Comparison of ENCODE assay signal across 13 cellular contexts in the genomic region with DNA sequence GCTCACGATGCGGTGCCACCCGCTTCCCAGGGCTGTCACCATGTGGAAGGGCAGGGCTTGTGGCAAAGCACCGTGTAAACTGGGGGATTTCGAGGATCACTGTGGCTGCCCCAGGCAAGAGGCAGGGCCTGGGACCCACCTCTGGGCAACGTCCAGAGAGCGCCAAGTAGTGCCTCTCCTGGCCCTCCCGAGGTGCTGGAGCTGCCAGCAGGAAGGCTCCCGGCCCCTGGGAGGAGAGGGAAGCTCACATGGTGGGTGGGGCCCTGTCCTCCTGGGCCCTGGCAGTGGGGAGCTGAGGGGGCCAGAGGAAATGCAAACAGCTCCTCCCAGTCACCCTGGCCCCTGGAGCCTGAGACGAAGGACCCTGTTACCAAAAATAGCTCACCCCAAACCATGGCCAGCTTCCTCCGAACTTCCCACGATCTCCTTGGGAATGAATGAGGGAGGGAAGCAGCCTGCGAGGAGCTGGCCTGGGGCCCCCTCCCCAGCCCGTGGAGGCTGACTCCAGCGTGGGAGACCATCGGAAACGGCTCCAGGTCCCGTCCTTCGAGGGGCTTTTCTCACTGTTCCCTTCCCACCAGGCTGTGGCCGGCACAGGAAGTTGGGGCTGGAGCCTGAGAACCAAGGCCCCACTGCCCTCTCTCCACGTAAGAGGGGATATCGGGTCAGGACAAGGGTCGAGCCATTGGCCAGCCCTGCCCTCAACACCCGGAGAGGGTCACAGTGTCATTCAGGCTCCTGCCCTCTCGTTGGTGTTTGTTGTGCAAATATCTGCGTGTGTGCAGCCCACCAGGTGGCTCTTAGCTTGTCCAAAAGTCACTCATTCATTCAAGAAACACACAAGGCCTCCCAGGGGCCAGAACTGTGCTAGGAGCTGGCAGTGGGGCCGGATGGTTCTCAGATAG. TPM values are rescaled to one million over a fixed set of nuclear protein-coding genes. Genes with fewer than 3 reads are reported as not detected.
A peak's percentile ranks its signal among the peaks of the same experiment; 100 is the strongest.
DNase-seq lines count a peak whose midpoint lies in the region; ATAC-seq and TF ChIP-seq lines count a peak whose summit lies in the region.
"Had no signal": no experiment of that assay in that cellular context is flagged by ENCODE, and none has a peak within 500 bp of the region (broad histone marks: within the 10 kb centered on the region; RNA-seq: fewer than 3 reads in every experiment).

No MANE protein-coding gene starts in this region.

- H3K27me3 ChIP-seq in HUES64 (ENCODE audit: insufficient read depth, low read length) (no peaks in the 10 kb centered on the region), liver (ENCODE audit: control insufficient read depth in 4 of 4, insufficient read depth in 4 of 4, low read length in 3 of 4) (no peaks in the 10 kb centered on the region), suprapubic skin (no peaks in the 10 kb centered on the region)

- ATAC-seq in GM21381 (IDR thresholded peaks at IDR 0.05; ENCODE audit: unreplicated experiment) = no peak
- no peak for ATAC-seq in GM19395 (IDR thresholded peaks at IDR 0.05; ENCODE audit: unreplicated experiment)
- ATAC-seq: esophagus mucosa; stimulated activated memory B cell treated with anti-CD40 and anti-IgM and Interleukin-4, amounts not matched to agents 10 μg/mL and 1 μg/mL and 100 μg/mL, for 72 hours had no signal

- no peak for TF ChIP-seq RAD21 in liver (IDR thresholded peaks at IDR 0.05)

- H3K4me3 ChIP-seq in HUES64 (ENCODE audit: low read length) (no peak overlapping the region), coronary artery (no peak overlapping the region), liver (ENCODE audit: low read depth in 1 of 3, low read length in 3 of 3) (no peak overlapping the region), suprapubic skin (no peak overlapping the region)

- DNase-seq in coronary artery (ENCODE audit: low spot score) (no peak), suprapubic skin (ENCODE audit: low spot score in 2 of 2) (peak in 1 of 2 donors; percentile 57), NCI-H345 (lab: John Stamatoyannopoulos, UW) (no peak), NCI-H1105 (lab: John Stamatoyannopoulos, UW) (no peak)
- DNase-seq: COR-L47, NCI-H146, NCI-H82 had no signal

- peak overlapping the region; percentile 7; the same call in 1 of the 2 replicates for H3K9ac ChIP-seq in HUES64 (ENCODE audit: low read depth, low read length)
- H3K9ac ChIP-seq in liver (ENCODE audit: low read depth in 1 of 2, low read length in 2 of 2) = no peak overlapping the region

- H3K27ac ChIP-seq in HUES64 (ENCODE audit: low read depth, low read length) = peak overlapping the region; percentile 45
- peak overlapping the region; percentile 94 to 98 for H3K27ac ChIP-seq in coronary artery
- H3K27ac ChIP-seq in liver (ENCODE audit: low read depth in 1 of 2, low read length in 2 of 2) = peak overlapping the region in 1 of 2 donors; percentile 18
- H3K27ac ChIP-seq in suprapubic skin = peak overlapping the region; percentile 65

- no peak for TF ChIP-seq POLR2A in suprapubic skin (IDR thresholded peaks at IDR 0.05)

- no peak for TF ChIP-seq EP300 in suprapubic skin (IDR thresholded peaks at IDR 0.05)

- peaks cover 39% of the 10 kb centered on the region for H3K4me1 ChIP-seq in HUES64 (ENCODE audit: insufficient read depth, low read length)
- peaks cover 0 to 11% (median 0%) of the 10 kb centered on the region in 4 donors for H3K4me1 ChIP-seq in liver (ENCODE audit: control insufficient read depth in 4 of 4, insufficient read depth in 4 of 4, low read length in 3 of 4)
- peaks cover 63% of the 10 kb centered on the region for H3K4me1 ChIP-seq in suprapubic skin

- WGBS in HUES64 = 59% methylated on average over 27 of the region's 27 CpGs
- WGBS in liver = 71% methylated on average over 27 of the region's 27 CpGs
- WGBS in suprapubic skin = 70% methylated on average over 9 of the region's 27 CpGs

- no peak for TF ChIP-seq CTCF in coronary artery (IDR thresholded peaks at IDR 0.05)
- TF ChIP-seq CTCF in liver (IDR thresholded peaks at IDR 0.05; ENCODE audit: low read depth, low read length, missing input control) = no peak
- no peak for TF ChIP-seq CTCF in suprapubic skin (IDR thresholded peaks at IDR 0.05)

- H3K36me3 ChIP-seq in HUES64 (ENCODE audit: insufficient read depth, low read length) = no peaks in the 10 kb centered on the region
- H3K36me3 ChIP-seq in liver (ENCODE audit: control insufficient read depth in 4 of 4, insufficient read depth in 3 of 4, low read depth in 1 of 4, low read length in 3 of 4) = peaks cover 0 to 3% (median 0%) of the 10 kb centered on the region in 4 donors
- H3K36me3 ChIP-seq in suprapubic skin = peaks cover 28% of the 10 kb centered on the region

- H3K9me3 ChIP-seq in HUES64 (ENCODE audit: insufficient read depth, low read depth, low read length) = no peaks in the 10 kb centered on the region
- no peaks in the 10 kb centered on the region for H3K9me3 ChIP-seq in liver (ENCODE audit: control insufficient read depth in 4 of 4, low read length in 3 of 4)
- no peaks in the 10 kb centered on the region for H3K9me3 ChIP-seq in suprapubic skin

TF ChIP-seq in liver, 16 proteins besides CTCF, POLR2A, EP300 and RAD21 (continues in another document):
- no peak for TF ChIP-seq YY1 (IDR thresholded peaks at IDR 0.05)
- TF ChIP-seq EGR1 (IDR thresholded peaks at IDR 0.05; ENCODE audit: low read depth in 2 of 2) = no peak
- no peak for TF ChIP-seq TAF1 (conservative IDR thresholded peaks at IDR 0.05)
- TF ChIP-seq RXRA (IDR thresholded peaks at IDR 0.05) = no peak
- no peak for TF ChIP-seq HNF4G (IDR thresholded peaks at IDR 0.05)
- TF ChIP-seq, protein P1, sequence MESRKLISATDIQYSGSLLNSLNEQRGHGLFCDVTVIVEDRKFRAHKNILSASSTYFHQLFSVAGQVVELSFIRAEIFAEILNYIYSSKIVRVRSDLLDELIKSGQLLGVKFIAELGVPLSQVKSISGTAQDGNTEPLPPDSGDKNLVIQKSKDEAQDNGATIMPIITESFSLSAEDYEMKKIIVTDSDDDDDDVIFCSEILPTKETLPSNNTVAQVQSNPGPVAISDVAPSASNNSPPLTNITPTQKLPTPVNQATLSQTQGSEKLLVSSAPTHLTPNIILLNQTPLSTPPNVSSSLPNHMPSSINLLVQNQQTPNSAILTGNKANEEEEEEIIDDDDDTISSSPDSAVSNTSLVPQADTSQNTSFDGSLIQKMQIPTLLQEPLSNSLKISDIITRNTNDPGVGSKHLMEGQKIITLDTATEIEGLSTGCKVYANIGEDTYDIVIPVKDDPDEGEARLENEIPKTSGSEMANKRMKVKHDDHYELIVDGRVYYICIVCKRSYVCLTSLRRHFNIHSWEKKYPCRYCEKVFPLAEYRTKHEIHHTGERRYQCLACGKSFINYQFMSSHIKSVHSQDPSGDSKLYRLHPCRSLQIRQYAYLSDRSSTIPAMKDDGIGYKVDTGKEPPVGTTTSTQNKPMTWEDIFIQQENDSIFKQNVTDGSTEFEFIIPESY (IDR thresholded peaks at IDR 0.05) = no peak
- TF ChIP-seq GABPA (IDR thresholded peaks at IDR 0.05 in 1 of 2, conservative IDR thresholded peaks at IDR 0.05 in 1 of 2) = no peak
- TF ChIP-seq FOXA2 (IDR thresholded peaks at IDR 0.05) = no peak
- TF ChIP-seq JUND (IDR thresholded peaks at IDR 0.05) = no peak
- TF ChIP-seq, protein P2, sequence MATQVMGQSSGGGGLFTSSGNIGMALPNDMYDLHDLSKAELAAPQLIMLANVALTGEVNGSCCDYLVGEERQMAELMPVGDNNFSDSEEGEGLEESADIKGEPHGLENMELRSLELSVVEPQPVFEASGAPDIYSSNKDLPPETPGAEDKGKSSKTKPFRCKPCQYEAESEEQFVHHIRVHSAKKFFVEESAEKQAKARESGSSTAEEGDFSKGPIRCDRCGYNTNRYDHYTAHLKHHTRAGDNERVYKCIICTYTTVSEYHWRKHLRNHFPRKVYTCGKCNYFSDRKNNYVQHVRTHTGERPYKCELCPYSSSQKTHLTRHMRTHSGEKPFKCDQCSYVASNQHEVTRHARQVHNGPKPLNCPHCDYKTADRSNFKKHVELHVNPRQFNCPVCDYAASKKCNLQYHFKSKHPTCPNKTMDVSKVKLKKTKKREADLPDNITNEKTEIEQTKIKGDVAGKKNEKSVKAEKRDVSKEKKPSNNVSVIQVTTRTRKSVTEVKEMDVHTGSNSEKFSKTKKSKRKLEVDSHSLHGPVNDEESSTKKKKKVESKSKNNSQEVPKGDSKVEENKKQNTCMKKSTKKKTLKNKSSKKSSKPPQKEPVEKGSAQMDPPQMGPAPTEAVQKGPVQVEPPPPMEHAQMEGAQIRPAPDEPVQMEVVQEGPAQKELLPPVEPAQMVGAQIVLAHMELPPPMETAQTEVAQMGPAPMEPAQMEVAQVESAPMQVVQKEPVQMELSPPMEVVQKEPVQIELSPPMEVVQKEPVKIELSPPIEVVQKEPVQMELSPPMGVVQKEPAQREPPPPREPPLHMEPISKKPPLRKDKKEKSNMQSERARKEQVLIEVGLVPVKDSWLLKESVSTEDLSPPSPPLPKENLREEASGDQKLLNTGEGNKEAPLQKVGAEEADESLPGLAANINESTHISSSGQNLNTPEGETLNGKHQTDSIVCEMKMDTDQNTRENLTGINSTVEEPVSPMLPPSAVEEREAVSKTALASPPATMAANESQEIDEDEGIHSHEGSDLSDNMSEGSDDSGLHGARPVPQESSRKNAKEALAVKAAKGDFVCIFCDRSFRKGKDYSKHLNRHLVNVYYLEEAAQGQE (IDR thresholded peaks at IDR 0.05) = no peak
- no peak for TF ChIP-seq FOXA1 (IDR thresholded peaks at IDR 0.05)
- TF ChIP-seq, protein P3, sequence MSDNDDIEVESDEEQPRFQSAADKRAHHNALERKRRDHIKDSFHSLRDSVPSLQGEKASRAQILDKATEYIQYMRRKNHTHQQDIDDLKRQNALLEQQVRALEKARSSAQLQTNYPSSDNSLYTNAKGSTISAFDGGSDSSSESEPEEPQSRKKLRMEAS (IDR thresholded peaks at IDR 0.05) = no peak
- no peak for TF ChIP-seq HNF4A (conservative IDR thresholded peaks at IDR 0.05)
- TF ChIP-seq SP1 (IDR thresholded peaks at IDR 0.05) = peak; percentile 16
- TF ChIP-seq NR2F2 (IDR thresholded peaks at IDR 0.05) = peak; percentile 92

RNA-seq across cellular contexts. Expression of a gene that starts 17.7 kb away (rescaled TPM):
- polyA plus RNA-seq in HUES64 (2013, experiment 1 of 2) = 6.1 TPM
- polyA plus RNA-seq in HUES64 (2013, experiment 2 of 2) = 7.2 TPM
- total RNA-seq in liver = 10 to 100 TPM; 19.7 to 22.7 TPM
- polyA plus RNA-seq in liver = 10 to 100 TPM in 1 of 2 donors, 1 to 10 TPM in 1; 6.2 to 26.9 TPM
- total RNA-seq in suprapubic skin = 10 to 100 TPM; 10.8 to 23.3 (median 22.3) TPM

RNA-seq across cellular contexts. Expression of a gene that starts 27.1 kb away (rescaled TPM):
- 10.0 TPM for polyA plus RNA-seq in HUES64 (2013, experiment 1 of 2)
- polyA plus RNA-seq in HUES64 (2013, experiment 2 of 2) = 14.5 TPM
- 10 to 100 TPM; 16.0 to 21.5 TPM for total RNA-seq in liver
- 10 to 100 TPM in 1 of 2 donors, 1 to 10 TPM in 1; 7.3 to 10.0 TPM for polyA plus RNA-seq in liver
- total RNA-seq in suprapubic skin = 10 to 100 TPM; 18.8 to 29.6 (median 25.7) TPM

RNA-seq across cellular contexts. Expression of a gene that starts 36.4 kb away (rescaled TPM):
- 39.6 TPM for polyA plus RNA-seq in HUES64 (2013, experiment 1 of 2)
- 40.3 TPM for polyA plus RNA-seq in HUES64 (2013, experiment 2 of 2)
- total RNA-seq in liver = 10 to 100 TPM; 39.6 to 86.3 TPM
- 10 to 100 TPM; 57.2 to 73.9 TPM for polyA plus RNA-seq in liver
- total RNA-seq in suprapubic skin = 10 to 100 TPM; 41.1 to 70.9 (median 48.7) TPM

RNA-seq across cellular contexts. Expression of a gene that starts 38.2 kb away (rescaled TPM):
- 71.8 TPM for polyA plus RNA-seq in HUES64 (2013, experiment 1 of 2)
- polyA plus RNA-seq in HUES64 (2013, experiment 2 of 2) = 66.8 TPM
- 10 to 100 TPM; 14.0 to 23.8 TPM for total RNA-seq in liver
- polyA plus RNA-seq in liver = 10 to 100 TPM; 35.3 to 70.5 TPM
- total RNA-seq in suprapubic skin = 10 to 100 TPM; 23.8 to 54.7 (median 46.1) TPM
